In genomic region chr2:190503088-190503487, GRCh38 we compare ENCODE assay signal across 17 cellular contexts.
"Had no signal": no experiment of that assay in that cellular context is flagged by ENCODE, and none has a peak within 500 bp of the region (broad histone marks: within the 10 kb centered on the region; RNA-seq: fewer than 3 reads in every experiment).

No MANE protein-coding gene starts in this region.

- H3K4me3 Mint-ChIP-seq: activated CD4-positive, alpha-beta T cell treated with anti-CD3 and anti-CD28 coated beads for 36 hours; activated CD8-positive, alpha-beta T cell treated with anti-CD3 and anti-CD28 coated beads, Interleukin-2, amount 10 ng/mL, durations not matched to agents 7 days and 5 days; activated naive CD4-positive, alpha-beta T cell treated with anti-CD3 and anti-CD28 coated beads, Interleukin-2, amount 10 ng/mL, durations not matched to agents 7 days and 5 days; nephron; T-helper 1 cell treated with Interleukin-12 subunit alpha and Interleukin-12 subunit beta and Interleukin-4 antibody, amounts not matched to agents 30 μg/mL and 1 μg/mL, for 36 hours; type B pancreatic cell had no signal

- H3K36me3 Mint-ChIP-seq: type B pancreatic cell had no signal

- ATAC-seq: activated CD4-positive, alpha-beta T cell treated with anti-CD3 and anti-CD28 coated beads for 36 hours; activated CD8-positive, alpha-beta T cell treated with anti-CD3 and anti-CD28 coated beads, Interleukin-2, amount 10 ng/mL, durations not matched to agents 7 days and 5 days; SK-N-SH treated with all-trans-retinoic acid at 6 μM for 48 hours had no signal

- DNase-seq: activated CD4-positive, alpha-beta T cell treated with anti-CD3 and anti-CD28 coated beads for 36 hours; activated CD8-positive, alpha-beta memory T cell treated with anti-CD3 and anti-CD28 coated beads, Interleukin-2, amount 50 U/mL, for 4 hours; activated CD8-positive, alpha-beta T cell treated with anti-CD3 and anti-CD28 coated beads, Interleukin-2, amount 10 ng/mL, durations not matched to agents 7 days and 5 days; activated naive CD4-positive, alpha-beta T cell treated with anti-CD3 and anti-CD28 coated beads, Interleukin-2, amount 10 ng/mL, durations not matched to agents 7 days and 5 days; cortex of kidney; effector CD8-positive, alpha-beta T cell; foreskin fibroblast; kidney glomerular epithelial cell; occipital lobe; stimulated activated CD4-positive, alpha-beta T cell treated with anti-CD3 and anti-CD28 coated beads, Interleukin-15, amount 100 ng/mL, for 24 hours; stimulated activated CD4-positive, alpha-beta T cell treated with anti-CD3 and anti-CD28 coated beads, Interleukin-4, amount 100 ng/mL, for 1 hour; stimulated activated naive CD4-positive, alpha-beta T cell treated with Interleukin-2 at 50 U/mL for 16 hours had no signal

- H3K9me3 Mint-ChIP-seq: activated naive CD4-positive, alpha-beta T cell treated with anti-CD3 and anti-CD28 coated beads, Interleukin-2, amount 10 ng/mL, durations not matched to agents 7 days and 5 days; nephron; T-helper 1 cell treated with Interleukin-12 subunit alpha and Interleukin-12 subunit beta and Interleukin-4 antibody, amounts not matched to agents 30 μg/mL and 1 μg/mL, for 36 hours; type B pancreatic cell had no signal

- H3K4me1 Mint-ChIP-seq: activated naive CD4-positive, alpha-beta T cell treated with anti-CD3 and anti-CD28 coated beads, Interleukin-2, amount 10 ng/mL, durations not matched to agents 7 days and 5 days had no signal

- H3K27me3 Mint-ChIP-seq: activated CD4-positive, alpha-beta T cell treated with anti-CD3 and anti-CD28 coated beads for 36 hours; activated naive CD4-positive, alpha-beta T cell treated with anti-CD3 and anti-CD28 coated beads, Interleukin-2, amount 10 ng/mL, durations not matched to agents 7 days and 5 days; type B pancreatic cell had no signal

- H3K27ac Mint-ChIP-seq: activated CD8-positive, alpha-beta T cell treated with anti-CD3 and anti-CD28 coated beads, Interleukin-2, amount 10 ng/mL, durations not matched to agents 7 days and 5 days; activated naive CD4-positive, alpha-beta T cell treated with anti-CD3 and anti-CD28 coated beads, Interleukin-2, amount 10 ng/mL, durations not matched to agents 7 days and 5 days; nephron; T-helper 1 cell treated with Interleukin-12 subunit alpha and Interleukin-12 subunit beta and Interleukin-4 antibody, amounts not matched to agents 30 μg/mL and 1 μg/mL, for 36 hours; type B pancreatic cell had no signal

- H3K4me3 ChIP-seq: lung had no signal
